ENCODE assay signal across 1 cellular context in genomic region chr5:100903036-100903887, GRCh38.
TF ChIP-seq lines count a peak whose summit lies in the region.

TSS of gene ST8SIA4 (minus strand) at chr5:100903282. CDS start at chr5:100902955, 327 bp downstream.

TF ChIP-seq in GM12878, 131 proteins besides CTCF, POLR2A, EP300 and RAD21 (continued from another document and continues in another):
- TF ChIP-seq EED (IDR thresholded peaks at IDR 0.05; ENCODE audit: low read depth) (0 out of 2 replicates have a peak, but pooled peaks have one; percentile 5), SMARCA5 (IDR thresholded peaks at IDR 0.05) (peak; percentile 70; the same call in 1 of the 2 replicates), RBBP5 (conservative IDR thresholded peaks at IDR 0.05) (no peak), CHD4 (IDR thresholded peaks at IDR 0.05) (no peak), ZBTB33 (IDR thresholded peaks at IDR 0.05) (no peak), BCL3 (IDR thresholded peaks at IDR 0.05; ENCODE audit: borderline replicate concordance, insufficient read depth, low read depth, low read length, poor library complexity, severe bottlenecking) (peak; percentile 56), TBL1XR1 (IDR thresholded peaks at IDR 0.05; ENCODE audit: low read depth, low read length) (peak; percentile 51; the same call in 1 of the 2 replicates), IKZF1 (conservative IDR thresholded peaks at IDR 0.05) (peak; percentile 60), CBFB (IDR thresholded peaks at IDR 0.05; ENCODE audit: low read depth) (no peak), ZZZ3 (IDR thresholded peaks at IDR 0.05; ENCODE audit: control insufficient read depth, insufficient read length, low read depth) (no peak), SUPT20H (IDR thresholded peaks at IDR 0.05; ENCODE audit: borderline replicate concordance, control insufficient read depth, low read depth, low read length) (no peak), NR2F1 (conservative IDR thresholded peaks at IDR 0.05) (0 out of 2 replicates have a peak, but pooled peaks have one; percentile 10), JUNB (IDR thresholded peaks at IDR 0.05) (peak; percentile 43), ESRRA (IDR thresholded peaks at IDR 0.05; ENCODE audit: low read length) (no peak), REST (IDR thresholded peaks at IDR 0.05; ENCODE audit: low read depth, low read length) (0 out of 2 replicates have a peak, but pooled peaks have one; percentile 4), MTA2 (IDR thresholded peaks at IDR 0.05; ENCODE audit: low read depth) (peak; percentile 40; the same call in 1 of the 2 replicates), MEF2B (IDR thresholded peaks at IDR 0.05; ENCODE audit: partially characterized antibody, poor library complexity, severe bottlenecking) (peak; percentile 81), RFX5 (IDR thresholded peaks at IDR 0.05; ENCODE audit: low read depth, low read length) (peak; percentile 54; the same call in 1 of the 2 replicates), STAT1 (conservative IDR thresholded peaks at IDR 0.05) (no peak), MYB (IDR thresholded peaks at IDR 0.05; ENCODE audit: borderline replicate concordance, low read depth, low read length) (peak; percentile 21; the same call in 1 of the 2 replicates), SIX5 (IDR thresholded peaks at IDR 0.05; ENCODE audit: low read depth, low read length, severe bottlenecking) (no peak), NFIC (IDR thresholded peaks at IDR 0.05; ENCODE audit: low read depth, low read length) (peak; percentile 48; the same call in 1 of the 2 replicates), BMI1 (IDR thresholded peaks at IDR 0.05; ENCODE audit: borderline replicate concordance) (no peak; the same call in 1 of the 2 replicates), LARP7 (IDR thresholded peaks at IDR 0.05) (peak; percentile 70), HDAC2 (IDR thresholded peaks at IDR 0.05) (no peak), ATF3 (IDR thresholded peaks at IDR 0.05; ENCODE audit: borderline replicate concordance, extremely low read depth, low read depth, low read length) (no peak), POLR2AphosphoS2 (IDR thresholded peaks at IDR 0.05; ENCODE audit: low read depth, low read length) (peak; percentile 94), SMAD5 (IDR thresholded peaks at IDR 0.05; ENCODE audit: low read depth) (peak; percentile 87), SIN3A (IDR thresholded peaks at IDR 0.05; ENCODE audit: low read depth, low read length) (0 out of 2 replicates have a peak, but pooled peaks have one; percentile 14), STAT3 (IDR thresholded peaks at IDR 0.05; ENCODE audit: low read depth, low read length) (no peak), MYC (IDR thresholded peaks at IDR 0.05; ENCODE audit: insufficient read depth, insufficient read length, insufficient replicate concordance, low read length, severe bottlenecking) (no peak), NKRF (conservative IDR thresholded peaks at IDR 0.05) (peak; percentile 66), RELB (IDR thresholded peaks at IDR 0.05; ENCODE audit: low read depth) (peak; percentile 85), BRCA1 (IDR thresholded peaks at IDR 0.05; ENCODE audit: low read depth, low read length) (no peak), NRF1 (conservative IDR thresholded peaks at IDR 0.05; ENCODE audit: low read depth, low read length) (peak; percentile 35), ETV6 (conservative IDR thresholded peaks at IDR 0.05 in 1 of 2, IDR thresholded peaks at IDR 0.05 in 1 of 2; ENCODE audit: borderline replicate concordance in 1 of 2, low read depth in 1 of 2) (peak in 1 of 2 experiments; percentile 45; a peak in 2 of 4 replicates), RAD51 (IDR thresholded peaks at IDR 0.05) (no peak), ZNF207 (IDR thresholded peaks at IDR 0.05; ENCODE audit: borderline replicate concordance) (peak; percentile 78; the same call in 1 of the 2 replicates), PAX5 (IDR thresholded peaks at IDR 0.05; ENCODE audit: borderline replicate concordance, low read depth, low read length) (0 out of 2 replicates have a peak, but pooled peaks have one; percentile 27), MEF2A (IDR thresholded peaks at IDR 0.05; ENCODE audit: insufficient read depth, low read depth, low read length) (no peak), NFYA (IDR thresholded peaks at IDR 0.05; ENCODE audit: borderline replicate concordance, low read depth, low read length) (no peak), HSF1 (IDR thresholded peaks at IDR 0.05; ENCODE audit: low read depth, low read length) (no peak), SMC3 (IDR thresholded peaks at IDR 0.05; ENCODE audit: borderline replicate concordance, low read length) (no peak), FOXM1 (IDR thresholded peaks at IDR 0.05; ENCODE audit: low read depth, low read length) (peak; percentile 32; the same call in 1 of the 2 replicates), HDGF (IDR thresholded peaks at IDR 0.05) (no peak), ATF2 (IDR thresholded peaks at IDR 0.05; ENCODE audit: low read length) (no peak), ZBTB4 (CRISPR knock-in tag; IDR thresholded peaks at IDR 0.05) (no peak), MXI1 (IDR thresholded peaks at IDR 0.05; ENCODE audit: low read depth, low read length) (0 out of 2 replicates have a peak, but pooled peaks have one; percentile 69), KLF5 (IDR thresholded peaks at IDR 0.05; ENCODE audit: partially characterized antibody) (no peak)
